In genomic region chr5:151255621-151256286, GRCh38 we compare ENCODE assay signal across 11 cellular contexts. TPM values are rescaled to one million over a fixed set of nuclear protein-coding genes. Genes with fewer than 3 reads are reported as not detected.
A peak's percentile ranks its signal among the peaks of the same experiment; 100 is the strongest.
DNase-seq lines count a peak whose midpoint lies in the region; ATAC-seq, FAIRE-seq and TF ChIP-seq lines count a peak whose summit lies in the region.
"Had no signal": no experiment of that assay in that cellular context is flagged by ENCODE, and none has a peak within 500 bp of the region (broad histone marks: within the 10 kb centered on the region; RNA-seq: fewer than 3 reads in every experiment).

No MANE protein-coding gene starts in this region.

- peaks cover 21% of the 10 kb centered on the region for H3K79me2 ChIP-seq in HepG2 (ENCODE audit: insufficient read depth, low read length)

- H3K36me3 ChIP-seq in HepG2 (replicated peaks in 1 of 2; ENCODE audit: control insufficient read depth in 1 of 2, insufficient read depth in 2 of 2, low read length in 2 of 2) (no peaks in the 10 kb centered on the region; a peak in 2 of 5 replicates), right lobe of liver (no peaks in the 10 kb centered on the region), ovary (no peaks in the 10 kb centered on the region)

- intact Hi-C loops in HepG2 (cut with micrococcal nuclease; ENCODE audit: unreplicated experiment) (no loop called here), right lobe of liver (cut with DNase I) (no loop called here), ovary (cut with DNase I) (no loop called here)

- peaks cover 7% of the 10 kb centered on the region for H3K36me3 Mint-ChIP-seq in stimulated activated effector memory CD8-positive, alpha-beta T cell treated with anti-CD3 and anti-CD28 coated beads, Interleukin-12 subunit alpha, Interleukin-12 subunit beta, amount 100 ng/mL, for 72 hours

- no TSS peak for BruUV-seq in HepG2 (replicated peaks; lab: Mats Ljungman, UMichigan)

- no peaks in the 10 kb centered on the region for H4K20me1 ChIP-seq in HepG2 (ENCODE audit: insufficient read depth, low read length)

- no peak overlapping the region for H2AFZ ChIP-seq in HepG2 (ENCODE audit: low read length)
- H2AFZ ChIP-seq: PC-9 had no signal

- peaks cover 23% of the 10 kb centered on the region for H3K4me1 ChIP-seq in HepG2 (ENCODE audit: insufficient read depth, low read length)
- H3K4me1 ChIP-seq in right lobe of liver = peaks cover 0 to 24% (median 3%) of the 10 kb centered on the region in 4 donors
- H3K4me1 ChIP-seq in ovary (ENCODE audit: insufficient read depth) = peaks cover 4% of the 10 kb centered on the region

- POLR2A ChIA-PET in HepG2 (lab: Yijun Ruan, JAX) = no interaction called here

- H3K27me3 ChIP-seq in HepG2 (ENCODE audit: control insufficient read depth in 1 of 2, insufficient read depth in 2 of 2, low read length in 2 of 2) (no peaks in the 10 kb centered on the region; a peak in 1 of 5 replicates), right lobe of liver (no peaks in the 10 kb centered on the region), ovary (no peaks in the 10 kb centered on the region)

- no peak overlapping the region for H3K4me3 Mint-ChIP-seq in stimulated activated effector memory CD8-positive, alpha-beta T cell treated with anti-CD3 and anti-CD28 coated beads, Interleukin-12 subunit alpha, Interleukin-12 subunit beta, amount 100 ng/mL, for 72 hours
- H3K4me3 Mint-ChIP-seq: activated T-cell treated with anti-CD3 and anti-CD28 coated beads, Interleukin-2, amount 50 U/mL, for 24 hours had no signal

- no peak overlapping the region for H3K4me3 ChIP-seq in HepG2 (replicated peaks in 1 of 3; ENCODE audit: insufficient read depth in 1 of 3, low read depth in 2 of 3, low read length in 3 of 3)
- no peak overlapping the region for H3K4me3 ChIP-seq in right lobe of liver
- H3K4me3 ChIP-seq in ovary = no peak overlapping the region
- H3K4me3 ChIP-seq: PC-9 had no signal

- H3K9ac ChIP-seq in HepG2 (ENCODE audit: insufficient read depth, low read depth, low read length) = no peak overlapping the region

- no peak for TF ChIP-seq EP300 in HepG2 (IDR thresholded peaks at IDR 0.05; ENCODE audit: low read depth in 2 of 2, low read length in 2 of 2)
- no peak for TF ChIP-seq EP300 in HepG2 (CRISPR knock-in tag; IDR thresholded peaks at IDR 0.05; ENCODE audit: borderline replicate concordance)
- no peak for TF ChIP-seq EP300 in ovary (IDR thresholded peaks at IDR 0.05)

- CTCF ChIA-PET in HepG2 (lab: Yijun Ruan, JAX; ENCODE audit: low intra/inter-chr PET ratio, low total read pairs) = no interaction called here

- FAIRE-seq in HepG2 (lab: Jason Lieb, UNC) = no peak

- TF ChIP-seq RAD21 in HepG2 (CRISPR knock-in tag; IDR thresholded peaks at IDR 0.05) = no peak

- ATAC-seq in HepG2 (no peak), right lobe of liver (no peak), HG02885 (IDR thresholded peaks at IDR 0.05; ENCODE audit: poor library complexity, unreplicated experiment) (peak; percentile 51)
- ATAC-seq in stimulated activated effector memory CD8-positive, alpha-beta T cell treated with anti-CD3 and anti-CD28 coated beads, Interleukin-12 subunit alpha, Interleukin-12 subunit beta, amount 100 ng/mL, for 72 hours = no peak

- in situ Hi-C loops in HepG2 (cut with HindIII; ENCODE audit: extremely low pct_ligation_motif_present, low pct_unique_long_range_greater_than_20kb) = no loop called here

- no peak overlapping the region for H3K27ac Mint-ChIP-seq in stimulated activated effector memory CD8-positive, alpha-beta T cell treated with anti-CD3 and anti-CD28 coated beads, Interleukin-12 subunit alpha, Interleukin-12 subunit beta, amount 100 ng/mL, for 72 hours
- H3K27ac Mint-ChIP-seq: activated T-cell treated with anti-CD3 and anti-CD28 coated beads, Interleukin-2, amount 50 U/mL, for 24 hours had no signal

- no peaks in the 10 kb centered on the region for H3K9me3 ChIP-seq in HepG2 (ENCODE audit: low read length)
- H3K9me3 ChIP-seq in right lobe of liver = no peaks in the 10 kb centered on the region
- no peaks in the 10 kb centered on the region for H3K9me3 ChIP-seq in ovary

- H3K4me1 Mint-ChIP-seq in stimulated activated effector memory CD8-positive, alpha-beta T cell treated with anti-CD3 and anti-CD28 coated beads, Interleukin-12 subunit alpha, Interleukin-12 subunit beta, amount 100 ng/mL, for 72 hours = peaks cover 43% of the 10 kb centered on the region

- H3K27ac ChIP-seq in HepG2 (ENCODE audit: extremely low read length, insufficient read depth, low read length) (no peak overlapping the region), right lobe of liver (no peak overlapping the region), ovary (no peak overlapping the region)
- H3K27ac ChIP-seq: PC-9 had no signal

- DNase-seq in HepG2 (ENCODE audit: low spot score) (no peak), right lobe of liver (no peak), NOMO-1 (lab: John Stamatoyannopoulos, UW; ENCODE audit: unreplicated experiment in 2 of 2) (peak; percentile 59 to 79), ovary (no peak), DMS153 (lab: John Stamatoyannopoulos, UW) (no peak), ecto neural progenitor cell (ENCODE audit: low spot score) (no peak)
- no peak for DNase-seq in stimulated activated effector memory CD8-positive, alpha-beta T cell treated with anti-CD3 and anti-CD28 coated beads, Interleukin-12 subunit alpha, Interleukin-12 subunit beta, amount 100 ng/mL, for 72 hours (ENCODE audit: low spot score in 2 of 2)
- DNase-seq: activated T-cell treated with anti-CD3 and anti-CD28 coated beads, Interleukin-2, amount 50 U/mL, for 24 hours; PC-9 had no signal

- WGBS in HepG2 (ENCODE audit: low lambda C conversion rate) = 90% methylated on average over 3 of the region's 3 CpGs
- 88% methylated on average over 2 of the region's 3 CpGs for WGBS in right lobe of liver (ENCODE audit: insufficient coverage, low coverage, low lambda C conversion rate, missing lambda C conversion rate)
- 84 to 91% (median 86%) methylated on average over 3 of the region's 3 CpGs for whole genome bisulfite sequencing in ovary, 3 donors

- TF ChIP-seq POLR2A in HepG2 (IDR thresholded peaks at IDR 0.05; ENCODE audit: insufficient read depth in 1 of 2, low read depth in 2 of 2, low read length in 2 of 2) (no peak), right lobe of liver (IDR thresholded peaks at IDR 0.05) (no peak), ovary (IDR thresholded peaks at IDR 0.05) (no peak)

- no peaks in the 10 kb centered on the region for H3K9me3 Mint-ChIP-seq in stimulated activated effector memory CD8-positive, alpha-beta T cell treated with anti-CD3 and anti-CD28 coated beads, Interleukin-12 subunit alpha, Interleukin-12 subunit beta, amount 100 ng/mL, for 72 hours
- H3K9me3 Mint-ChIP-seq: activated T-cell treated with anti-CD3 and anti-CD28 coated beads, Interleukin-2, amount 50 U/mL, for 24 hours had no signal

- TF ChIP-seq CTCF in HepG2 (CRISPR knock-in tag; IDR thresholded peaks at IDR 0.05) (no peak), right lobe of liver (IDR thresholded peaks at IDR 0.05) (no peak), ovary (IDR thresholded peaks at IDR 0.05) (no peak)

- 0 out of 2 replicates have a peak overlapping the region, but pooled peaks have one; percentile 9 for H3K4me2 ChIP-seq in HepG2 (ENCODE audit: low read depth, low read length)
- H3K4me2 ChIP-seq: PC-9 had no signal

RNA-seq across cellular contexts. Expression of gene GM2A, which starts 2.8 kb away (rescaled TPM):
- total RNA-seq in HepG2 (2016; rRNA removed; fragmentation: Illumina TruSeq; extraction: Trizol) (16.6 and 29.6 TPM in 2 replicates), right lobe of liver (10 to 100 TPM; 11.7 to 23.6 (median 20.3) TPM), ovary (10 to 100 TPM; 14.7 to 38.5 (median 28.6) TPM)
- total RNA-seq in HepG2 (2016; cell fraction: cytosol; rRNA removed; fragmentation: Illumina TruSeq; extraction: Trizol; ENCODE audit: low read depth) = 4.1 and 4.6 TPM in 2 replicates
- total RNA-seq in HepG2 (2016; cell fraction: insoluble cytoplasmic fraction; rRNA removed; fragmentation: Illumina TruSeq; extraction: Trizol) = 17.1 and 30.7 TPM in 2 replicates
- total RNA-seq in HepG2 (2016; cell fraction: membrane; rRNA removed; fragmentation: Illumina TruSeq; extraction: Trizol) = 11.9 and 12.6 TPM in 2 replicates
- total RNA-seq in HepG2 (2016; cell fraction: nucleus; rRNA removed; fragmentation: Illumina TruSeq; extraction: Trizol) = 27.5 and 33.6 TPM in 2 replicates
- polyA plus RNA-seq in HepG2 (2011; rRNA removed) (12.9 and 14.6 TPM in 2 replicates), ovary (10 to 100 TPM; 18.5 to 52.8 TPM)
- 11.3 TPM in 2 replicates for polyA plus RNA-seq in HepG2 (2011; cell fraction: cytosol; rRNA removed)
- 3.9 and 5.2 TPM in 2 replicates for polyA plus RNA-seq in HepG2 (2011; cell fraction: nucleus; rRNA removed)
- polyA plus RNA-seq in HepG2 (2012) = 8.5 and 11.0 TPM in 2 replicates
- 3.8 TPM in 2 replicates for polyA plus RNA-seq in HepG2 (2016; cell fraction: cytosol; fragmentation: Illumina TruSeq; extraction: Trizol; ENCODE audit: low read depth)
- polyA plus RNA-seq in HepG2 (2016; cell fraction: insoluble cytoplasmic fraction; fragmentation: Illumina TruSeq; extraction: Trizol; ENCODE audit: low read depth) = 21.4 and 21.7 TPM in 2 replicates
- 9.6 and 10.8 TPM in 2 replicates for polyA plus RNA-seq in HepG2 (2016; cell fraction: membrane; fragmentation: Illumina TruSeq; extraction: Trizol; ENCODE audit: low read depth)
- 42.8 and 48.3 TPM in 2 replicates for polyA plus RNA-seq in HepG2 (2016; cell fraction: nucleus; fragmentation: Illumina TruSeq; extraction: Trizol; ENCODE audit: insufficient read depth, low read depth)
- 9.2 and 31.1 TPM in 2 replicates for polyA minus RNA-seq in HepG2 (2011; rRNA and poly(A)+ RNA removed; ENCODE audit: low replicate concordance)
- 12.1 and 12.7 TPM in 2 replicates for polyA minus RNA-seq in HepG2 (2011; cell fraction: cytosol; rRNA and poly(A)+ RNA removed)
- polyA minus RNA-seq in HepG2 (2011; cell fraction: nucleus; rRNA and poly(A)+ RNA removed) = 6.6 and 10.6 TPM in 2 replicates

RNA-seq across cellular contexts. Expression of gene CCDC69, which starts 31.9 kb away (rescaled TPM):
- total RNA-seq in HepG2 (2016; rRNA removed; fragmentation: Illumina TruSeq; extraction: Trizol) = 45.2 and 46.3 TPM in 2 replicates
- 55.5 and 59.1 TPM in 2 replicates for total RNA-seq in HepG2 (2016; cell fraction: cytosol; rRNA removed; fragmentation: Illumina TruSeq; extraction: Trizol; ENCODE audit: low read depth)
- total RNA-seq in HepG2 (2016; cell fraction: insoluble cytoplasmic fraction; rRNA removed; fragmentation: Illumina TruSeq; extraction: Trizol) = 40.1 and 44.9 TPM in 2 replicates
- total RNA-seq in HepG2 (2016; cell fraction: membrane; rRNA removed; fragmentation: Illumina TruSeq; extraction: Trizol) = 122 and 135 TPM in 2 replicates
- total RNA-seq in HepG2 (2016; cell fraction: nucleus; rRNA removed; fragmentation: Illumina TruSeq; extraction: Trizol) = 20.8 and 25.7 TPM in 2 replicates
- 12.2 and 14.4 TPM in 2 replicates for polyA plus RNA-seq in HepG2 (2011; rRNA removed)
- polyA plus RNA-seq in HepG2 (2011; cell fraction: cytosol; rRNA removed) = 10.9 and 17.9 TPM in 2 replicates
- 5.2 and 8.5 TPM in 2 replicates for polyA plus RNA-seq in HepG2 (2011; cell fraction: nucleus; rRNA removed)
- polyA plus RNA-seq in HepG2 (2012) = 11.3 and 12.9 TPM in 2 replicates
- polyA plus RNA-seq in HepG2 (2016; cell fraction: cytosol; fragmentation: Illumina TruSeq; extraction: Trizol; ENCODE audit: low read depth) = 76.9 and 83.3 TPM in 2 replicates
- 49.2 and 57.5 TPM in 2 replicates for polyA plus RNA-seq in HepG2 (2016; cell fraction: insoluble cytoplasmic fraction; fragmentation: Illumina TruSeq; extraction: Trizol; ENCODE audit: low read depth)
- 129 and 152 TPM in 2 replicates for polyA plus RNA-seq in HepG2 (2016; cell fraction: membrane; fragmentation: Illumina TruSeq; extraction: Trizol; ENCODE audit: low read depth)
- polyA plus RNA-seq in HepG2 (2016; cell fraction: nucleus; fragmentation: Illumina TruSeq; extraction: Trizol; ENCODE audit: insufficient read depth, low read depth) = 30.6 and 33.2 TPM in 2 replicates
- polyA minus RNA-seq in HepG2 (2011; rRNA and poly(A)+ RNA removed; ENCODE audit: low replicate concordance) = 0.35 and 14.2 TPM in 2 replicates
- 5.0 and 5.8 TPM in 2 replicates for polyA minus RNA-seq in HepG2 (2011; cell fraction: cytosol; rRNA and poly(A)+ RNA removed)
- 6.7 and 12.7 TPM in 2 replicates for polyA minus RNA-seq in HepG2 (2011; cell fraction: nucleus; rRNA and poly(A)+ RNA removed)
- total RNA-seq in right lobe of liver = 10 to 100 TPM; 11.8 to 30.9 (median 22.9) TPM
- 10 to 100 TPM; 22.6 to 60.1 (median 37.3) TPM for total RNA-seq in ovary
- polyA plus RNA-seq in ovary = 100 to 1,000 TPM in 1 of 2 donors, 10 to 100 TPM in 1; 27.8 to 158 TPM

RNA-seq across cellular contexts. Expression of gene SLC36A3, which starts 47.8 kb away (rescaled TPM):
- total RNA-seq in HepG2 (2016; rRNA removed; fragmentation: Illumina TruSeq; extraction: Trizol) (not detected in 2 replicates), right lobe of liver (not detected), ovary (not detected)
- total RNA-seq in HepG2 (2016; cell fraction: cytosol; rRNA removed; fragmentation: Illumina TruSeq; extraction: Trizol; ENCODE audit: low read depth) = not detected in 2 replicates
- total RNA-seq in HepG2 (2016; cell fraction: insoluble cytoplasmic fraction; rRNA removed; fragmentation: Illumina TruSeq; extraction: Trizol) = not detected in 2 replicates
- total RNA-seq in HepG2 (2016; cell fraction: membrane; rRNA removed; fragmentation: Illumina TruSeq; extraction: Trizol) = not detected in 2 replicates
- not detected in 2 replicates for total RNA-seq in HepG2 (2016; cell fraction: nucleus; rRNA removed; fragmentation: Illumina TruSeq; extraction: Trizol)
- polyA plus RNA-seq in HepG2 (2011; rRNA removed) (not detected in 2 replicates), ovary (not detected)
- polyA plus RNA-seq in HepG2 (2011; cell fraction: cytosol; rRNA removed) = not detected in 2 replicates
- polyA plus RNA-seq in HepG2 (2011; cell fraction: nucleus; rRNA removed) = not detected in 2 replicates
- polyA plus RNA-seq in HepG2 (2012) = not detected in 2 replicates
- polyA plus RNA-seq in HepG2 (2016; cell fraction: cytosol; fragmentation: Illumina TruSeq; extraction: Trizol; ENCODE audit: low read depth) = not detected in 2 replicates
- polyA plus RNA-seq in HepG2 (2016; cell fraction: insoluble cytoplasmic fraction; fragmentation: Illumina TruSeq; extraction: Trizol; ENCODE audit: low read depth) = not detected in 2 replicates
- not detected in 2 replicates for polyA plus RNA-seq in HepG2 (2016; cell fraction: membrane; fragmentation: Illumina TruSeq; extraction: Trizol; ENCODE audit: low read depth)
- not detected in 2 replicates for polyA plus RNA-seq in HepG2 (2016; cell fraction: nucleus; fragmentation: Illumina TruSeq; extraction: Trizol; ENCODE audit: insufficient read depth, low read depth)
- not detected in 2 replicates for polyA minus RNA-seq in HepG2 (2011; rRNA and poly(A)+ RNA removed; ENCODE audit: low replicate concordance)
- polyA minus RNA-seq in HepG2 (2011; cell fraction: cytosol; rRNA and poly(A)+ RNA removed) = not detected in 2 replicates
- not detected in 2 replicates for polyA minus RNA-seq in HepG2 (2011; cell fraction: nucleus; rRNA and poly(A)+ RNA removed)
- total RNA-seq: lower leg skin, PC-9 had no signal

Comparison
In these comparisons a context has a peak if more than half of its experiments do, and no peak if none do; other contexts are left out.
1. DNase-seq: peak in NOMO-1 (2 of 2); none in HepG2 (single experiment), right lobe of liver (0 of 3), ovary (0 of 5), stimulated activated effector memory CD8-positive, alpha-beta T cell treated with anti-CD3 and anti-CD28 coated beads, Interleukin-12 subunit alpha, Interleukin-12 subunit beta, amount 100 ng/mL, for 72 hours (0 of 2), DMS153 (single experiment) and ecto neural progenitor cell (single experiment).